In genomic region chr5:131379723-131380122, GRCh38 we compare ENCODE assay signal across 8 cellular contexts.
DNase-seq lines count a peak whose midpoint lies in the region; ATAC-seq and TF ChIP-seq lines count a peak whose summit lies in the region.

No MANE protein-coding gene starts in this region.

- no peaks in the 10 kb centered on the region; the same call in 1 of the 2 replicates for H3K36me3 ChIP-seq in IMR-90 (ENCODE audit: control insufficient read depth, insufficient read depth, low read length)
- no peaks in the 10 kb centered on the region for H3K36me3 ChIP-seq in mesendoderm (ENCODE audit: control insufficient read depth, insufficient read depth, low read length)

- 0 out of 2 replicates have a peak overlapping the region, but pooled peaks have one; percentile 40 for H3K4me2 ChIP-seq in IMR-90 (ENCODE audit: low read depth, low read length)
- no peak overlapping the region for H3K4me2 ChIP-seq in mesendoderm (ENCODE audit: low read length)

- intact Hi-C loops in IMR-90 (cut with micrococcal nuclease), result loop anchor here (5.0 kb wide), 1 partner anchor 112 kb away; no protein-coding TSS in a partner anchor

- dilution Hi-C loops in IMR-90 (cut with HindIII; ENCODE audit: low sequenced_read_pairs, unreplicated experiment), result no loop called here

- peaks cover 37% of the 10 kb centered on the region for H3K36me3 Mint-ChIP-seq in activated CD8-positive, alpha-beta memory T cell treated with anti-CD3 and anti-CD28 coated beads, Interleukin-2, amount 10 ng/mL, durations not matched to agents 7 days and 5 days

- no TSS peak for BruUV-seq in IMR-90 (replicated peaks; lab: Mats Ljungman, UMichigan)

- peaks cover 5% of the 10 kb centered on the region; the same call in 1 of the 2 replicates for H4K20me1 ChIP-seq in IMR-90 (ENCODE audit: insufficient read depth, low read length)

- no peak for ATAC-seq in IMR-90 (ENCODE audit: low read depth)
- ATAC-seq in activated CD8-positive, alpha-beta memory T cell treated with anti-CD3 and anti-CD28 coated beads, Interleukin-2, amount 10 ng/mL, durations not matched to agents 7 days and 5 days, result peak; percentile 48

- TF ChIP-seq CTCF in IMR-90 (conservative IDR thresholded peaks at IDR 0.05; ENCODE audit: low read depth, low read length), result no peak

- CTCF ChIA-PET in IMR-90 (lab: Yijun Ruan, JAX), result no interaction called here
- CTCF ChIA-PET in activated CD8-positive, alpha-beta memory T cell treated with anti-CD3 and anti-CD28 coated beads, Interleukin-2, amount 10 ng/mL, durations not matched to agents 7 days and 5 days (lab: Charles Lee), result interaction anchor here (0.9 to 1.4 kb wide), 3 partner anchors 12 to 122 kb away, joined by 3 to 8 read pairs (median 3); no protein-coding TSS in a partner anchor

- H3K4me1 ChIP-seq in IMR-90 (ENCODE audit: control insufficient read depth, insufficient read depth, low read length) (peaks cover 17% of the 10 kb centered on the region), mesendoderm (ENCODE audit: control insufficient read depth, low read depth, low read length) (no peaks in the 10 kb centered on the region)

- no peak overlapping the region for H3K9ac ChIP-seq in IMR-90 (ENCODE audit: low read depth, low read length)
- no peak overlapping the region for H3K9ac ChIP-seq in mesendoderm (ENCODE audit: low read length)

- DNase-seq in activated gamma-delta T cell treated with Interleukin-2 at 50 U/mL for 16 hours (peak; percentile 61), activated gamma-delta T cell (lab: John Stamatoyannopoulos, UW) (no peak), IMR-90 (peak; percentile 79), germinal center (ENCODE audit: low spot score) (peak; percentile 43), mesendoderm (no peak), NK-92 (lab: John Stamatoyannopoulos, UW; ENCODE audit: unreplicated experiment) (no peak)
- peak; percentile 72 for DNase-seq in activated CD8-positive, alpha-beta memory T cell treated with anti-CD3 and anti-CD28 coated beads, Interleukin-2, amount 10 ng/mL, durations not matched to agents 7 days and 5 days
- DNase-seq in stimulated activated CD4-positive, alpha-beta T cell treated with anti-CD3 and anti-CD28 coated beads, Interleukin-2, amount 100 ng/mL, for 24 hours, result peak; percentile 53 to 69

- H2BK120ac ChIP-seq in IMR-90 (ENCODE audit: low read depth, low read length) (no peak overlapping the region), mesendoderm (ENCODE audit: low read depth, low read length) (no peak overlapping the region)

- no peak overlapping the region for H2AK9ac ChIP-seq in IMR-90 (replicated peaks; ENCODE audit: low read depth, low read length, poor library complexity)

- H4K5ac ChIP-seq in IMR-90 (ENCODE audit: low read depth, low read length) (no peak overlapping the region; the same call in 1 of the 2 replicates), mesendoderm (ENCODE audit: low read length) (no peak overlapping the region)

- TF ChIP-seq RAD21 in IMR-90 (IDR thresholded peaks at IDR 0.05; ENCODE audit: low read length), result no peak

- H3K27ac Mint-ChIP-seq in activated CD8-positive, alpha-beta memory T cell treated with anti-CD3 and anti-CD28 coated beads, Interleukin-2, amount 10 ng/mL, durations not matched to agents 7 days and 5 days, result peak overlapping the region; percentile 95

- no peak overlapping the region for H3K56ac ChIP-seq in IMR-90 (ENCODE audit: extremely low read depth, insufficient read depth, low read length)
- H3K56ac ChIP-seq in mesendoderm (ENCODE audit: low read length), result no peak overlapping the region

- no peaks in the 10 kb centered on the region for H3K79me2 ChIP-seq in mesendoderm (ENCODE audit: control insufficient read depth, insufficient read depth, low read length)

- H3K9me3 Mint-ChIP-seq in activated CD8-positive, alpha-beta memory T cell treated with anti-CD3 and anti-CD28 coated beads, Interleukin-2, amount 10 ng/mL, durations not matched to agents 7 days and 5 days (ENCODE audit: low read depth), result no peaks in the 10 kb centered on the region

- peaks cover 23 to 57% of the 10 kb centered on the region in 2 experiments for H3K79me1 ChIP-seq in IMR-90 (ENCODE audit: low read depth in 1 of 2, low read length in 2 of 2)
- peaks cover 2% of the 10 kb centered on the region for H3K79me1 ChIP-seq in mesendoderm (ENCODE audit: low read length)

- H3K4me3 Mint-ChIP-seq in activated CD8-positive, alpha-beta memory T cell treated with anti-CD3 and anti-CD28 coated beads, Interleukin-2, amount 10 ng/mL, durations not matched to agents 7 days and 5 days, result peak overlapping the region; percentile 59

- H3K18ac ChIP-seq in IMR-90 (ENCODE audit: low read depth, low read length) (no peak overlapping the region), mesendoderm (ENCODE audit: low read length) (no peak overlapping the region)

- TF ChIP-seq POLR2A in IMR-90 (IDR thresholded peaks at IDR 0.05; ENCODE audit: low read depth, low read length), result no peak

- H3K27ac ChIP-seq in IMR-90 (ENCODE audit: insufficient read depth, low read length) (no peak overlapping the region), mesendoderm (ENCODE audit: low read depth, low read length) (no peak overlapping the region)

- in situ Hi-C loops in IMR-90 (cut with MboI; ENCODE audit: low sequenced_read_pairs), result loop anchor here (10.0 kb wide), 1 partner anchor 215 kb away; the partner anchor contains the start of gene HINT1

- H3K4ac ChIP-seq in IMR-90 (ENCODE audit: low read depth, low read length) (no peak overlapping the region), mesendoderm (ENCODE audit: low read depth, low read length) (no peak overlapping the region)

- H2BK15ac ChIP-seq in IMR-90 (ENCODE audit: low read depth, low read length), result no peak overlapping the region
- H2BK15ac ChIP-seq in mesendoderm (replicated peaks; ENCODE audit: low read depth), result no peak overlapping the region

- 38% methylated on average over 4 of the region's 7 CpGs; no CpG with 5 or more reads in 1 of the 2 experiments for WGBS in IMR-90 (ENCODE audit: extremely low coverage in 2 of 2, insufficient read length in 1 of 2), 2 experiments
- no CpG with 5 or more reads among the region's 7 CpGs for WGBS in mesendoderm (ENCODE audit: extremely low coverage, insufficient coverage, low lambda C conversion rate)

- H3K4me3 ChIP-seq in IMR-90 (ENCODE audit: insufficient read depth, low read depth, low read length), result no peak overlapping the region
- no peak overlapping the region for H3K4me3 ChIP-seq in mesendoderm (ENCODE audit: low read length)

- H3K27me3 Mint-ChIP-seq in activated CD8-positive, alpha-beta memory T cell treated with anti-CD3 and anti-CD28 coated beads, Interleukin-2, amount 10 ng/mL, durations not matched to agents 7 days and 5 days, result no peaks in the 10 kb centered on the region

- no peak overlapping the region for H2BK20ac ChIP-seq in IMR-90 (ENCODE audit: low read depth, low read length)

- H2AK5ac ChIP-seq in IMR-90 (ENCODE audit: low read depth, low read length), result no peak overlapping the region
- no peak overlapping the region for H2AK5ac ChIP-seq in mesendoderm (ENCODE audit: low read length)

- H4K8ac ChIP-seq in IMR-90 (ENCODE audit: low read depth in 2 of 2, low read length in 2 of 2) (no peak overlapping the region), mesendoderm (ENCODE audit: low read depth, low read length) (no peak overlapping the region)

- no peak overlapping the region for H2AFZ ChIP-seq in IMR-90 (replicated peaks; ENCODE audit: low read length, poor library complexity)

- H3K9me3 ChIP-seq in IMR-90 (ENCODE audit: control insufficient read depth, insufficient read depth, low read length), result no peaks in the 10 kb centered on the region

- H3K23ac ChIP-seq in IMR-90 (ENCODE audit: low read depth, low read length) (no peak overlapping the region), mesendoderm (ENCODE audit: low read length) (no peak overlapping the region)

- H3K27me3 ChIP-seq in IMR-90 (ENCODE audit: control insufficient read depth, insufficient read depth, low read length), result no peaks in the 10 kb centered on the region
- no peaks in the 10 kb centered on the region for H3K27me3 ChIP-seq in mesendoderm (ENCODE audit: insufficient read depth, low read length, poor library complexity)

- no peak overlapping the region for H4K91ac ChIP-seq in IMR-90 (ENCODE audit: insufficient read depth, low read depth, low read length)

- H3K4me1 Mint-ChIP-seq in activated CD8-positive, alpha-beta memory T cell treated with anti-CD3 and anti-CD28 coated beads, Interleukin-2, amount 10 ng/mL, durations not matched to agents 7 days and 5 days, result peaks cover 90% of the 10 kb centered on the region

- H3K9me1 ChIP-seq in IMR-90 (ENCODE audit: insufficient read depth, low read length), result peaks cover 8% of the 10 kb centered on the region; the same call in 1 of the 2 replicates

- H2BK5ac ChIP-seq in IMR-90 (ENCODE audit: low read depth, low read length, poor library complexity, severe bottlenecking) (peak overlapping the region; percentile 73), mesendoderm (ENCODE audit: low read length) (no peak overlapping the region)

- POLR2A ChIA-PET in IMR-90 (lab: Charles Lee; ENCODE audit: unreplicated experiment), result no interaction called here

- no peak overlapping the region for H3K14ac ChIP-seq in IMR-90 (replicated peaks; ENCODE audit: low read depth, low read length)

TF ChIP-seq in IMR-90, 13 proteins besides CTCF, POLR2A, EP300 and RAD21:
- TF ChIP-seq FOS (IDR thresholded peaks at IDR 0.05; ENCODE audit: low read depth, low read length), result no peak
- peak; percentile 5; the same call in 1 of the 2 replicates for TF ChIP-seq NFE2L2 (IDR thresholded peaks at IDR 0.05; ENCODE audit: low read depth, low read length)

Comparison
In these comparisons a context has a peak if more than half of its experiments do, and no peak if none do; other contexts are left out.
1. DNase-seq: peak in activated gamma-delta T cell treated with Interleukin-2 at 50 U/mL for 16 hours (single experiment), IMR-90 (single experiment), activated CD8-positive, alpha-beta memory T cell treated with anti-CD3 and anti-CD28 coated beads, Interleukin-2, amount 10 ng/mL, durations not matched to agents 7 days and 5 days (single experiment), germinal center (single experiment) and stimulated activated CD4-positive, alpha-beta T cell treated with anti-CD3 and anti-CD28 coated beads, Interleukin-2, amount 100 ng/mL, for 24 hours (2 of 2); none in activated gamma-delta T cell (single experiment), mesendoderm (single experiment) and NK-92 (single experiment).